ENCODE assay signal across 1 cellular context in genomic region chr18:3297025-3297984, GRCh38.
TF ChIP-seq lines count a peak whose summit lies in the region.

No MANE protein-coding gene starts in this region.

TF ChIP-seq in HEK293, 187 proteins besides CTCF, POLR2A, EP300 and RAD21 (continued from another document and continues in another):
- TF ChIP-seq, protein P1, sequence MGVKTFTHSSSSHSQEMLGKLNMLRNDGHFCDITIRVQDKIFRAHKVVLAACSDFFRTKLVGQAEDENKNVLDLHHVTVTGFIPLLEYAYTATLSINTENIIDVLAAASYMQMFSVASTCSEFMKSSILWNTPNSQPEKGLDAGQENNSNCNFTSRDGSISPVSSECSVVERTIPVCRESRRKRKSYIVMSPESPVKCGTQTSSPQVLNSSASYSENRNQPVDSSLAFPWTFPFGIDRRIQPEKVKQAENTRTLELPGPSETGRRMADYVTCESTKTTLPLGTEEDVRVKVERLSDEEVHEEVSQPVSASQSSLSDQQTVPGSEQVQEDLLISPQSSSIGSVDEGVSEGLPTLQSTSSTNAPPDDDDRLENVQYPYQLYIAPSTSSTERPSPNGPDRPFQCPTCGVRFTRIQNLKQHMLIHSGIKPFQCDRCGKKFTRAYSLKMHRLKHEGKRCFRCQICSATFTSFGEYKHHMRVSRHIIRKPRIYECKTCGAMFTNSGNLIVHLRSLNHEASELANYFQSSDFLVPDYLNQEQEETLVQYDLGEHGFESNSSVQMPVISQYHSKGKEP (tag by site-specific recombination; IDR thresholded peaks at IDR 0.05): 0 out of 2 replicates have a peak, but pooled peaks have one; percentile 7
- TF ChIP-seq ZNF350 (tag by site-specific recombination; IDR thresholded peaks at IDR 0.05): peak; percentile 81; the same call in 1 of the 2 replicates
- peak; percentile 76; the same call in 1 of the 2 replicates for TF ChIP-seq ZNF10 (tag by site-specific recombination; IDR thresholded peaks at IDR 0.05)
- peak; percentile 72; the same call in 1 of the 2 replicates for TF ChIP-seq ZNF558 (tag by site-specific recombination; IDR thresholded peaks at IDR 0.05)
- TF ChIP-seq ZNF561 (tag by site-specific recombination; IDR thresholded peaks at IDR 0.05; ENCODE audit: borderline replicate concordance): peak; percentile 96
- TF ChIP-seq ZNF639 (tag by site-specific recombination; IDR thresholded peaks at IDR 0.05): peak; percentile 75; the same call in 1 of the 2 replicates
- no peak for TF ChIP-seq ZBTB1 (tag by site-specific recombination; IDR thresholded peaks at IDR 0.05)
- TF ChIP-seq RBAK (tag by site-specific recombination; IDR thresholded peaks at IDR 0.05): peak; percentile 70; the same call in 1 of the 2 replicates
- no peak for TF ChIP-seq HOXA7 (CRISPR knock-in tag; IDR thresholded peaks at IDR 0.05; ENCODE audit: borderline replicate concordance)
- TF ChIP-seq ZFP41 (tag by site-specific recombination; IDR thresholded peaks at IDR 0.05; ENCODE audit: borderline replicate concordance): no peak
- TF ChIP-seq ZNF112 (tag by site-specific recombination; IDR thresholded peaks at IDR 0.05): peak; percentile 63; the same call in 1 of the 2 replicates
- no peak for TF ChIP-seq ZNF211 (tag by site-specific recombination; IDR thresholded peaks at IDR 0.05; ENCODE audit: low read depth)
- no peak for TF ChIP-seq ZNF544 (tag by site-specific recombination; IDR thresholded peaks at IDR 0.05)
- peak; percentile 73 for TF ChIP-seq OSR2 (tag by site-specific recombination; IDR thresholded peaks at IDR 0.05)
- peak; percentile 73; the same call in 1 of the 2 replicates for TF ChIP-seq KLF7 (tag by site-specific recombination; IDR thresholded peaks at IDR 0.05; ENCODE audit: borderline replicate concordance)
- no peak for TF ChIP-seq ZNF155 (tag by site-specific recombination; IDR thresholded peaks at IDR 0.05)
- peak; percentile 68; the same call in 1 of the 2 replicates for TF ChIP-seq INSM2 (tag by site-specific recombination; IDR thresholded peaks at IDR 0.05)
- no peak for TF ChIP-seq ZNF707 (tag by site-specific recombination; IDR thresholded peaks at IDR 0.05)
- no peak for TF ChIP-seq ZNF837 (tag by site-specific recombination; IDR thresholded peaks at IDR 0.05)
- 0 out of 2 replicates have a peak, but pooled peaks have one; percentile 64 for TF ChIP-seq ZNF621 (tag by site-specific recombination; IDR thresholded peaks at IDR 0.05)
- TF ChIP-seq ZBTB21 (tag by site-specific recombination; IDR thresholded peaks at IDR 0.05): peak; percentile 43; the same call in 1 of the 2 replicates
- TF ChIP-seq KLF9 (tag by site-specific recombination; IDR thresholded peaks at IDR 0.05; ENCODE audit: low read depth): peak; percentile 70
- peak; percentile 77 for TF ChIP-seq ZBTB48 (tag by site-specific recombination; IDR thresholded peaks at IDR 0.05)
- TF ChIP-seq FEZF1 (tag by site-specific recombination; IDR thresholded peaks at IDR 0.05): peak; percentile 45
- TF ChIP-seq ZNF473 (tag by site-specific recombination; IDR thresholded peaks at IDR 0.05): no peak
- TF ChIP-seq, protein P2, sequence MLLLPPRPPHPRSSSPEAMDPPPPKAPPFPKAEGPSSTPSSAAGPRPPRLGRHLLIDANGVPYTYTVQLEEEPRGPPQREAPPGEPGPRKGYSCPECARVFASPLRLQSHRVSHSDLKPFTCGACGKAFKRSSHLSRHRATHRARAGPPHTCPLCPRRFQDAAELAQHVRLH (tag by site-specific recombination; IDR thresholded peaks at IDR 0.05): peak; percentile 98
- TF ChIP-seq ZBTB20 (tag by site-specific recombination; IDR thresholded peaks at IDR 0.05): peak; percentile 58; the same call in 1 of the 2 replicates
- no peak for TF ChIP-seq ZNF423 (tag by site-specific recombination; IDR thresholded peaks at IDR 0.05)
- TF ChIP-seq, protein P3, sequence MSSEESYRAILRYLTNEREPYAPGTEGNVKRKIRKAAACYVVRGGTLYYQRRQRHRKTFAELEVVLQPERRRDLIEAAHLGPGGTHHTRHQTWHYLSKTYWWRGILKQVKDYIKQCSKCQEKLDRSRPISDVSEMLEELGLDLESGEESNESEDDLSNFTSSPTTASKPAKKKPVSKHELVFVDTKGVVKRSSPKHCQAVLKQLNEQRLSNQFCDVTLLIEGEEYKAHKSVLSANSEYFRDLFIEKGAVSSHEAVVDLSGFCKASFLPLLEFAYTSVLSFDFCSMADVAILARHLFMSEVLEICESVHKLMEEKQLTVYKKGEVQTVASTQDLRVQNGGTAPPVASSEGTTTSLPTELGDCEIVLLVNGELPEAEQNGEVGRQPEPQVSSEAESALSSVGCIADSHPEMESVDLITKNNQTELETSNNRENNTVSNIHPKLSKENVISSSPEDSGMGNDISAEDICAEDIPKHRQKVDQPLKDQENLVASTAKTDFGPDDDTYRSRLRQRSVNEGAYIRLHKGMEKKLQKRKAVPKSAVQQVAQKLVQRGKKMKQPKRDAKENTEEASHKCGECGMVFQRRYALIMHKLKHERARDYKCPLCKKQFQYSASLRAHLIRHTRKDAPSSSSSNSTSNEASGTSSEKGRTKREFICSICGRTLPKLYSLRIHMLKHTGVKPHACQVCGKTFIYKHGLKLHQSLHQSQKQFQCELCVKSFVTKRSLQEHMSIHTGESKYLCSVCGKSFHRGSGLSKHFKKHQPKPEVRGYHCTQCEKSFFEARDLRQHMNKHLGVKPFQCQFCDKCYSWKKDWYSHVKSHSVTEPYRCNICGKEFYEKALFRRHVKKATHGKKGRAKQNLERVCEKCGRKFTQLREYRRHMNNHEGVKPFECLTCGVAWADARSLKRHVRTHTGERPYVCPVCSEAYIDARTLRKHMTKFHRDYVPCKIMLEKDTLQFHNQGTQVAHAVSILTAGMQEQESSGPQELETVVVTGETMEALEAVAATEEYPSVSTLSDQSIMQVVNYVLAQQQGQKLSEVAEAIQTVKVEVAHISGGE (tag by site-specific recombination; conservative IDR thresholded peaks at IDR 0.05; ENCODE audit: low read depth): peak; percentile 72
- TF ChIP-seq ZNF843 (tag by site-specific recombination; IDR thresholded peaks at IDR 0.05): peak; percentile 64; the same call in 1 of the 2 replicates
- no peak for TF ChIP-seq ZNF549 (tag by site-specific recombination; IDR thresholded peaks at IDR 0.05)
- TF ChIP-seq ZNF19 (tag by site-specific recombination; IDR thresholded peaks at IDR 0.05; ENCODE audit: low read depth): peak; percentile 42; the same call in 1 of the 2 replicates
- TF ChIP-seq ZNF223 (tag by site-specific recombination; IDR thresholded peaks at IDR 0.05): peak; percentile 70; the same call in 1 of the 2 replicates
- TF ChIP-seq ZNF133 (tag by site-specific recombination; IDR thresholded peaks at IDR 0.05): 0 out of 2 replicates have a peak, but pooled peaks have one; percentile 22
- TF ChIP-seq ZNF121 (tag by site-specific recombination; IDR thresholded peaks at IDR 0.05): no peak
- TF ChIP-seq ZNF548 (tag by site-specific recombination; IDR thresholded peaks at IDR 0.05): no peak
- TF ChIP-seq, protein P4, sequence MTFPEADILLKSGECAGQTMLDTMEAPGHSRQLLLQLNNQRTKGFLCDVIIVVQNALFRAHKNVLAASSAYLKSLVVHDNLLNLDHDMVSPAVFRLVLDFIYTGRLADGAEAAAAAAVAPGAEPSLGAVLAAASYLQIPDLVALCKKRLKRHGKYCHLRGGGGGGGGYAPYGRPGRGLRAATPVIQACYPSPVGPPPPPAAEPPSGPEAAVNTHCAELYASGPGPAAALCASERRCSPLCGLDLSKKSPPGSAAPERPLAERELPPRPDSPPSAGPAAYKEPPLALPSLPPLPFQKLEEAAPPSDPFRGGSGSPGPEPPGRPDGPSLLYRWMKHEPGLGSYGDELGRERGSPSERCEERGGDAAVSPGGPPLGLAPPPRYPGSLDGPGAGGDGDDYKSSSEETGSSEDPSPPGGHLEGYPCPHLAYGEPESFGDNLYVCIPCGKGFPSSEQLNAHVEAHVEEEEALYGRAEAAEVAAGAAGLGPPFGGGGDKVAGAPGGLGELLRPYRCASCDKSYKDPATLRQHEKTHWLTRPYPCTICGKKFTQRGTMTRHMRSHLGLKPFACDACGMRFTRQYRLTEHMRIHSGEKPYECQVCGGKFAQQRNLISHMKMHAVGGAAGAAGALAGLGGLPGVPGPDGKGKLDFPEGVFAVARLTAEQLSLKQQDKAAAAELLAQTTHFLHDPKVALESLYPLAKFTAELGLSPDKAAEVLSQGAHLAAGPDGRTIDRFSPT (tag by site-specific recombination; IDR thresholded peaks at IDR 0.05): peak; percentile 52; the same call in 1 of the 2 replicates
- peak; percentile 60 for TF ChIP-seq ZNF629 (tag by site-specific recombination; IDR thresholded peaks at IDR 0.05)
- TF ChIP-seq ZNF37A (tag by site-specific recombination; IDR thresholded peaks at IDR 0.05): no peak
- no peak for TF ChIP-seq ZSCAN23 (tag by site-specific recombination; IDR thresholded peaks at IDR 0.05)
- TF ChIP-seq, protein P5, sequence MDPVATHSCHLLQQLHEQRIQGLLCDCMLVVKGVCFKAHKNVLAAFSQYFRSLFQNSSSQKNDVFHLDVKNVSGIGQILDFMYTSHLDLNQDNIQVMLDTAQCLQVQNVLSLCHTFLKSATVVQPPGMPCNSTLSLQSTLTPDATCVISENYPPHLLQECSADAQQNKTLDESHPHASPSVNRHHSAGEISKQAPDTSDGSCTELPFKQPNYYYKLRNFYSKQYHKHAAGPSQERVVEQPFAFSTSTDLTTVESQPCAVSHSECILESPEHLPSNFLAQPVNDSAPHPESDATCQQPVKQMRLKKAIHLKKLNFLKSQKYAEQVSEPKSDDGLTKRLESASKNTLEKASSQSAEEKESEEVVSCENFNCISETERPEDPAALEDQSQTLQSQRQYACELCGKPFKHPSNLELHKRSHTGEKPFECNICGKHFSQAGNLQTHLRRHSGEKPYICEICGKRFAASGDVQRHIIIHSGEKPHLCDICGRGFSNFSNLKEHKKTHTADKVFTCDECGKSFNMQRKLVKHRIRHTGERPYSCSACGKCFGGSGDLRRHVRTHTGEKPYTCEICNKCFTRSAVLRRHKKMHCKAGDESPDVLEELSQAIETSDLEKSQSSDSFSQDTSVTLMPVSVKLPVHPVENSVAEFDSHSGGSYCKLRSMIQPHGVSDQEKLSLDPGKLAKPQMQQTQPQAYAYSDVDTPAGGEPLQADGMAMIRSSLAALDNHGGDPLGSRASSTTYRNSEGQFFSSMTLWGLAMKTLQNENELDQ (tag by site-specific recombination; IDR thresholded peaks at IDR 0.05; ENCODE audit: low read depth): no peak
- TF ChIP-seq, protein P6, sequence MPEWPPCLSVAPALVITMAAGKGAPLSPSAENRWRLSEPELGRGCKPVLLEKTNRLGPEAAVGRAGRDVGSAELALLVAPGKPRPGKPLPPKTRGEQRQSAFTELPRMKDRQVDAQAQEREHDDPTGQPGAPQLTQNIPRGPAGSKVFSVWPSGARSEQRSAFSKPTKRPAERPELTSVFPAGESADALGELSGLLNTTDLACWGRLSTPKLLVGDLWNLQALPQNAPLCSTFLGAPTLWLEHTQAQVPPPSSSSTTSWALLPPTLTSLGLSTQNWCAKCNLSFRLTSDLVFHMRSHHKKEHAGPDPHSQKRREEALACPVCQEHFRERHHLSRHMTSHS (tag by site-specific recombination; IDR thresholded peaks at IDR 0.05): 0 out of 2 replicates have a peak, but pooled peaks have one; percentile 19
- TF ChIP-seq ZNF221 (tag by site-specific recombination; IDR thresholded peaks at IDR 0.05; ENCODE audit: borderline replicate concordance): no peak
- peak; percentile 92 for TF ChIP-seq ZNF692 (tag by site-specific recombination; IDR thresholded peaks at IDR 0.05)
- TF ChIP-seq ZNF76 (tag by site-specific recombination; IDR thresholded peaks at IDR 0.05; ENCODE audit: borderline replicate concordance, low read depth): peak; percentile 48; the same call in 1 of the 2 replicates
- peak; percentile 95 for TF ChIP-seq ZNF2 (tag by site-specific recombination; IDR thresholded peaks at IDR 0.05)
- TF ChIP-seq ZNF623 (tag by site-specific recombination; IDR thresholded peaks at IDR 0.05): no peak; the same call in 1 of the 2 replicates
- no peak for TF ChIP-seq ZNF214 (tag by site-specific recombination; IDR thresholded peaks at IDR 0.05; ENCODE audit: borderline replicate concordance)
